Comparison of ENCODE assay signal across 11 cellular contexts in the genomic region with DNA sequence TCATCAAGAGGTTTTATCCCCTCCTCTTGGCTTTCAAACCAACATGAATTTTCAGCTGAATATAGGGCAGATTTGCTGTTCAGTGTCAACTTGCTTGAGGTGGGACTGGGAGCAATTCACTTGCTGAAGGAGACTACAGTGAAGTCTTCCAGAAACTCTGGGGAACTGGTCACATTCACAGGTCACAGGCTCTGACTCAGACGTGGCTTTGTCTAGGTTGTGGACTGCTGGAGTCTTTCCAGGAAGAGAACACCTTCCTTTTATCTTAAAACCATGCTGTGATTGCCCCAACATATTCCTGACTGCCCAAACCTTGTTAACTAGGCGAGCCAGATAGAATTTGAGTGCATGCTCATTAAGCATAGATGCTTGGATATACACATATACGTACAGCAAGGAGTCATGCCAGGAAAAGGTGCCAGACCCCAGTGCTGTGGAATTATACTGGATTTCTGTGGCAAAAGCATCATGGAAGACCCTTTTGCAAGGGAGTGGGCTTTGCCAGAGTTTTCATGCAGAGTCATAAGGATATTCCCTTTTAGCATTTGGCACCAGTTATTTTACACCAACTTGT.
DNase-seq lines count a peak whose midpoint lies in the region; ATAC-seq and TF ChIP-seq lines count a peak whose summit lies in the region.
"Had no signal": no experiment of that assay in that cellular context is flagged by ENCODE, and none has a peak within 500 bp of the region (broad histone marks: within the 10 kb centered on the region; RNA-seq: fewer than 3 reads in every experiment).

No MANE protein-coding gene starts in this region.

- H3K4me2 ChIP-seq in SK-N-SH (peak overlapping the region; percentile 61; the same call in 1 of the 2 replicates), hepatocyte (no peak overlapping the region)

- no peak for TF ChIP-seq POLR2A in thyroid gland (IDR thresholded peaks at IDR 0.05)

- no peak for DNase-seq in activated CD8-positive, alpha-beta memory T cell treated with anti-CD3 and anti-CD28 coated beads, Interleukin-2, amount 10 ng/mL, durations not matched to agents 7 days and 5 days
- DNase-seq in activated CD8-positive, alpha-beta memory T cell treated with anti-CD3 and anti-CD28 coated beads, Interleukin-2, amount 50 U/mL, for 48 hours = no peak
- DNase-seq in SK-N-SH (no peak), hepatocyte (ENCODE audit: low spot score) (peak; percentile 46), thyroid gland (peak; percentile 54 to 64), H7 (no peak), glutamatergic neuron (no peak)
- DNase-seq in stimulated activated CD4-positive, alpha-beta T cell treated with anti-CD3 and anti-CD28 coated beads, Interleukin-2, amount 100 ng/mL, for 48 hours = no peak
- DNase-seq: activated CD4-positive, CD25-positive, alpha-beta regulatory T cell; NCI-H524 treated with DMSO at 0.1 percent for 48 hours had no signal

- H4K20me1 ChIP-seq in SK-N-SH (ENCODE audit: insufficient read depth) (no peaks in the 10 kb centered on the region), hepatocyte (ENCODE audit: insufficient read depth, poor library complexity, severe bottlenecking) (no peaks in the 10 kb centered on the region)

- H3K9me2 ChIP-seq in SK-N-SH (no peaks in the 10 kb centered on the region), hepatocyte (replicated peaks; ENCODE audit: insufficient read depth) (no peaks in the 10 kb centered on the region)

- H2AFZ ChIP-seq in SK-N-SH (ENCODE audit: low read depth) = no peak overlapping the region; the same call in 1 of the 2 replicates
- H2AFZ ChIP-seq in hepatocyte = no peak overlapping the region

- no peaks in the 10 kb centered on the region for H3K79me2 ChIP-seq in SK-N-SH (ENCODE audit: insufficient read depth)
- no peaks in the 10 kb centered on the region for H3K79me2 ChIP-seq in hepatocyte

- H3K27me3 ChIP-seq in SK-N-SH (ENCODE audit: insufficient read depth) = no peaks in the 10 kb centered on the region
- no peaks in the 10 kb centered on the region for H3K27me3 ChIP-seq in hepatocyte
- no peaks in the 10 kb centered on the region for H3K27me3 ChIP-seq in thyroid gland
- H3K27me3 ChIP-seq in H7 (ENCODE audit: control insufficient read depth, insufficient read depth, low read length) = no peaks in the 10 kb centered on the region
- H3K27me3 ChIP-seq: body of pancreas had no signal

- H3K9me3 ChIP-seq in SK-N-SH (no peaks in the 10 kb centered on the region), hepatocyte (ENCODE audit: low read depth) (no peaks in the 10 kb centered on the region), thyroid gland (no peaks in the 10 kb centered on the region)
- H3K9me3 ChIP-seq: body of pancreas had no signal

- peaks cover 71% of the 10 kb centered on the region for H3K4me1 Mint-ChIP-seq in activated CD8-positive, alpha-beta memory T cell treated with anti-CD3 and anti-CD28 coated beads, Interleukin-2, amount 10 ng/mL, durations not matched to agents 7 days and 5 days
- H3K4me1 Mint-ChIP-seq in glutamatergic neuron (ENCODE audit: low read depth, unreplicated experiment) = peaks cover 1% of the 10 kb centered on the region

- no peak for ATAC-seq in activated CD8-positive, alpha-beta memory T cell treated with anti-CD3 and anti-CD28 coated beads, Interleukin-2, amount 10 ng/mL, durations not matched to agents 7 days and 5 days
- ATAC-seq: body of pancreas had no signal

- H3F3A ChIP-seq in SK-N-SH (replicated peaks; ENCODE audit: insufficient read depth) = peaks cover 54% of the 10 kb centered on the region

- H3K4me1 ChIP-seq in SK-N-SH (ENCODE audit: control insufficient read depth in 1 of 2, insufficient read depth in 2 of 2, low read depth in 1 of 2, low read length in 1 of 2) (peaks cover 45 to 49% of the 10 kb centered on the region in 2 experiments), hepatocyte (ENCODE audit: insufficient read depth) (peaks cover 31% of the 10 kb centered on the region), thyroid gland (peaks cover 45 to 62% of the 10 kb centered on the region in 2 donors)

- TF ChIP-seq RAD21 in SK-N-SH (IDR thresholded peaks at IDR 0.05; ENCODE audit: low read length) = no peak

- H3K27me3 Mint-ChIP-seq in activated CD8-positive, alpha-beta memory T cell treated with anti-CD3 and anti-CD28 coated beads, Interleukin-2, amount 10 ng/mL, durations not matched to agents 7 days and 5 days = no peaks in the 10 kb centered on the region
- H3K27me3 Mint-ChIP-seq in glutamatergic neuron (ENCODE audit: unreplicated experiment) = no peaks in the 10 kb centered on the region

- H3K4me3 Mint-ChIP-seq in activated CD8-positive, alpha-beta memory T cell treated with anti-CD3 and anti-CD28 coated beads, Interleukin-2, amount 10 ng/mL, durations not matched to agents 7 days and 5 days = no peak overlapping the region
- H3K4me3 Mint-ChIP-seq in glutamatergic neuron (ENCODE audit: unreplicated experiment) = no peak overlapping the region

- no peak for TF ChIP-seq EP300 in SK-N-SH (IDR thresholded peaks at IDR 0.05; ENCODE audit: borderline replicate concordance in 1 of 2, low read depth in 1 of 2, low read length in 1 of 2)

- POLR2A ChIA-PET in SK-N-SH (lab: Yijun Ruan, JAX) = interaction anchor here (1.1 kb wide), 1 partner anchor 236 kb away, joined by 4 read pairs; no protein-coding TSS in a partner anchor

- TF ChIP-seq CTCF in SK-N-SH (IDR thresholded peaks at IDR 0.05) = no peak
- no peak for TF ChIP-seq CTCF in hepatocyte (IDR thresholded peaks at IDR 0.05; ENCODE audit: poor library complexity)
- no peak for TF ChIP-seq CTCF in thyroid gland (IDR thresholded peaks at IDR 0.05)
- TF ChIP-seq CTCF in glutamatergic neuron (IDR thresholded peaks at IDR 0.05; ENCODE audit: partially characterized antibody, unreplicated experiment) = no peak

- H3K27ac Mint-ChIP-seq in activated CD8-positive, alpha-beta memory T cell treated with anti-CD3 and anti-CD28 coated beads, Interleukin-2, amount 10 ng/mL, durations not matched to agents 7 days and 5 days = peak overlapping the region; percentile 11
- no peak overlapping the region for H3K27ac Mint-ChIP-seq in glutamatergic neuron (ENCODE audit: unreplicated experiment)

- WGBS in SK-N-SH (ENCODE audit: low lambda C conversion rate) = 33% methylated on average over 3 of the region's 3 CpGs
- WGBS in hepatocyte (ENCODE audit: low lambda C conversion rate, missing lambda C conversion rate) = 48% methylated on average over 3 of the region's 3 CpGs
- WGBS in thyroid gland, 2 donors = 38 to 41% methylated on average over 3 of the region's 3 CpGs

- H3K4me3 ChIP-seq in SK-N-SH (ENCODE audit: low read depth in 2 of 2, low read length in 1 of 2) = no peak overlapping the region
- no peak overlapping the region for H3K4me3 ChIP-seq in hepatocyte
- H3K4me3 ChIP-seq in thyroid gland (replicated peaks in 1 of 3) = no peak overlapping the region
- no peak overlapping the region for H3K4me3 ChIP-seq in H7 (ENCODE audit: insufficient read depth, low read depth, low read length)
- H3K4me3 ChIP-seq: body of pancreas had no signal

- no peaks in the 10 kb centered on the region for H3K36me3 ChIP-seq in SK-N-SH (replicated peaks in 1 of 2; ENCODE audit: control insufficient read depth in 1 of 2, insufficient read depth in 2 of 2, low read length in 1 of 2)
- H3K36me3 ChIP-seq in hepatocyte (replicated peaks; ENCODE audit: insufficient read depth, low read depth) = no peaks in the 10 kb centered on the region
- H3K36me3 ChIP-seq in thyroid gland = no peaks in the 10 kb centered on the region
- no peaks in the 10 kb centered on the region for H3K36me3 ChIP-seq in H7 (replicated peaks; ENCODE audit: control insufficient read depth, insufficient read depth, low read length)

- H3K27ac ChIP-seq in SK-N-SH (ENCODE audit: low read depth in 2 of 2, low read length in 1 of 2) (peak overlapping the region; percentile 83 to 95), hepatocyte (peak overlapping the region; percentile 78), thyroid gland (peak overlapping the region; percentile 63 to 80 (median 80))

- peaks cover 18% of the 10 kb centered on the region for H3K36me3 Mint-ChIP-seq in activated CD8-positive, alpha-beta memory T cell treated with anti-CD3 and anti-CD28 coated beads, Interleukin-2, amount 10 ng/mL, durations not matched to agents 7 days and 5 days
- H3K36me3 Mint-ChIP-seq in glutamatergic neuron (ENCODE audit: unreplicated experiment) = no peaks in the 10 kb centered on the region

- no peaks in the 10 kb centered on the region for H3K9me3 Mint-ChIP-seq in activated CD8-positive, alpha-beta memory T cell treated with anti-CD3 and anti-CD28 coated beads, Interleukin-2, amount 10 ng/mL, durations not matched to agents 7 days and 5 days (ENCODE audit: low read depth)
- H3K9me3 Mint-ChIP-seq in glutamatergic neuron (ENCODE audit: unreplicated experiment) = no peaks in the 10 kb centered on the region

- no peak overlapping the region; the same call in 1 of the 2 replicates for H3K9ac ChIP-seq in SK-N-SH

- intact Hi-C loops in thyroid gland (cut with DNase I) = no loop called here

- CTCF ChIA-PET in activated CD8-positive, alpha-beta memory T cell treated with anti-CD3 and anti-CD28 coated beads, Interleukin-2, amount 10 ng/mL, durations not matched to agents 7 days and 5 days (lab: Charles Lee) = interaction anchor here (1.4 kb wide), 1 partner anchor 51 kb away, joined by 3 read pairs; no protein-coding TSS in a partner anchor
- CTCF ChIA-PET in SK-N-SH (lab: Yijun Ruan, JAX) = no interaction called here

TF ChIP-seq in SK-N-SH, 30 proteins besides CTCF, POLR2A, EP300 and RAD21:
- no peak for TF ChIP-seq RXRA (IDR thresholded peaks at IDR 0.05; ENCODE audit: borderline replicate concordance, low read depth)
- TF ChIP-seq NRF1 (IDR thresholded peaks at IDR 0.05; ENCODE audit: low read depth, low read length) = no peak
- TF ChIP-seq, protein P1, sequence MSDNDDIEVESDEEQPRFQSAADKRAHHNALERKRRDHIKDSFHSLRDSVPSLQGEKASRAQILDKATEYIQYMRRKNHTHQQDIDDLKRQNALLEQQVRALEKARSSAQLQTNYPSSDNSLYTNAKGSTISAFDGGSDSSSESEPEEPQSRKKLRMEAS (IDR thresholded peaks at IDR 0.05; ENCODE audit: low read depth) = peak; percentile 57; the same call in 1 of the 2 replicates
- TF ChIP-seq SIN3A (IDR thresholded peaks at IDR 0.05; ENCODE audit: borderline replicate concordance, low read depth, low read length) = no peak

Comparison
In these comparisons a context has a peak if more than half of its experiments do, and no peak if none do; other contexts are left out.
1. DNase-seq: peak in hepatocyte (single experiment) and thyroid gland (2 of 2); none in activated CD8-positive, alpha-beta memory T cell treated with anti-CD3 and anti-CD28 coated beads, Interleukin-2, amount 10 ng/mL, durations not matched to agents 7 days and 5 days (single experiment), activated CD8-positive, alpha-beta memory T cell treated with anti-CD3 and anti-CD28 coated beads, Interleukin-2, amount 50 U/mL, for 48 hours (single experiment), SK-N-SH (single experiment), H7 (single experiment), stimulated activated CD4-positive, alpha-beta T cell treated with anti-CD3 and anti-CD28 coated beads, Interleukin-2, amount 100 ng/mL, for 48 hours (0 of 2) and glutamatergic neuron (single experiment).
2. Peak in every context shown above with its lines, with median percentiles within 50 percentile points of each other: H3K27ac ChIP-seq.